ENCODE assay signal across 26 cellular contexts in genomic region chr1:71276466-71276865, GRCh38.
"Had no signal": no experiment of that assay in that cellular context is flagged by ENCODE, and none has a peak within 500 bp of the region (broad histone marks: within the 10 kb centered on the region; RNA-seq: fewer than 3 reads in every experiment).

No MANE protein-coding gene starts in this region.

- H3K9me3 ChIP-seq: esophagus squamous epithelium, lower lobe of right lung, ovary, psoas muscle, thyroid gland, vagina had no signal

- FAIRE-seq: endothelial cell of umbilical vein, frontal cortex, keratinocyte, small intestine had no signal

- H3K4me3 ChIP-seq: coronary artery, esophagus squamous epithelium, lower lobe of right lung, ovary, psoas muscle, thyroid gland, vagina had no signal

- H3K27ac ChIP-seq: coronary artery, esophagus squamous epithelium, lower lobe of right lung, ovary, psoas muscle, thyroid gland, vagina had no signal

- DNase-seq: dermis blood vessel endothelial cell; effector memory CD4-positive, alpha-beta T cell; erythroblast; esophagus squamous epithelium; head of caudate nucleus; left ventricle myocardium superior; lower lobe of right lung; natural killer cell; occipital lobe; ovary; posterior cingulate gyrus; psoas muscle; right cardiac atrium; small intestine; stimulated activated CD4-positive, alpha-beta T cell treated with anti-CD3 and anti-CD28 coated beads, Interleukin-15, amount 100 ng/mL, for 24 hours; stimulated activated CD4-positive, alpha-beta T cell treated with anti-CD3 and anti-CD28 coated beads, Interleukin-4, amount 100 ng/mL, for 1 hour; stimulated activated CD8-positive, alpha-beta memory T cell treated with anti-CD3 and anti-CD28 coated beads, Interleukin-4, amount 100 ng/mL, for 48 hours; stimulated activated naive CD4-positive, alpha-beta T cell; stimulated activated naive CD8-positive, alpha-beta T cell treated with anti-CD3 and anti-CD28 coated beads, Interleukin-15, amount 100 ng/mL, for 72 hours; thyroid gland; trophoblast cell had no signal

- H3K27me3 ChIP-seq: esophagus squamous epithelium, ovary, thyroid gland, vagina had no signal

- ATAC-seq: left ventricle myocardium superior; lower lobe of right lung; natural killer cell; psoas muscle; right cardiac atrium; stimulated activated naive CD8-positive, alpha-beta T cell treated with anti-CD3 and anti-CD28 coated beads, Interleukin-15, amount 100 ng/mL, for 72 hours had no signal

- H3K4me1 ChIP-seq: esophagus squamous epithelium, lower lobe of right lung, psoas muscle, thyroid gland, vagina had no signal

- H3K36me3 ChIP-seq: esophagus squamous epithelium, lower lobe of right lung, ovary, thyroid gland, vagina had no signal
